ENCODE assay signal across 8 cellular contexts in genomic region chr2:65055427-65056214, GRCh38.
DNase-seq lines count a peak whose midpoint lies in the region; ATAC-seq and TF ChIP-seq lines count a peak whose summit lies in the region.

No MANE protein-coding gene starts in this region.

- H3K4me2 ChIP-seq in OCI-LY3 (ENCODE audit: low read length) = peak overlapping the region; percentile 96

- in situ Hi-C loops in astrocyte of the spinal cord (cut with HindIII; ENCODE audit: low sequenced_read_pairs) = no loop called here

- H3K4me3 ChIP-seq in OCI-LY3 (ENCODE audit: low read length) = peak overlapping the region; percentile 89
- H3K4me3 ChIP-seq in astrocyte of the spinal cord (ENCODE audit: low read depth, low read length) = peak overlapping the region; percentile 74

- H2AFZ ChIP-seq in OCI-LY3 (ENCODE audit: low read depth, low read length) = peak overlapping the region; percentile 64; the same call in 1 of the 2 replicates

- peaks cover 15% of the 10 kb centered on the region; the same call in 1 of the 2 replicates for H4K20me1 ChIP-seq in OCI-LY3 (ENCODE audit: insufficient read depth, low read length)

- no peaks in the 10 kb centered on the region for H3K9me3 ChIP-seq in OCI-LY3 (ENCODE audit: insufficient read depth, low read length)

- TF ChIP-seq CTCF in C4-2B (conservative IDR thresholded peaks at IDR 0.05) = no peak
- no peak for TF ChIP-seq CTCF in OCI-LY3 (IDR thresholded peaks at IDR 0.05; ENCODE audit: low read depth, low read length)
- TF ChIP-seq CTCF in astrocyte of the spinal cord (IDR thresholded peaks at IDR 0.05; ENCODE audit: low read depth, low read length) = no peak

- peaks cover 7% of the 10 kb centered on the region for H3K36me3 ChIP-seq in OCI-LY3 (replicated peaks; ENCODE audit: low read depth, low read length)

- peaks cover 43% of the 10 kb centered on the region for H3K4me1 ChIP-seq in OCI-LY3 (ENCODE audit: low read length)

- no peaks in the 10 kb centered on the region for H3K27me3 ChIP-seq in OCI-LY3 (ENCODE audit: low read depth, low read length)

- DNase-seq in astrocyte of the spinal cord (ENCODE audit: low read depth, low spot score) (no peak), kidney glomerular epithelial cell (lab: John Stamatoyannopoulos, UW) (peak; percentile 71), AG08396 (ENCODE audit: low spot score) (no peak)
- DNase-seq in stimulated activated CD8-positive, alpha-beta memory T cell treated with anti-CD3 and anti-CD28 coated beads, Interleukin-15, amount 100 ng/mL, for 1 hour (ENCODE audit: low read depth) = peak; percentile 28

- H3K27ac ChIP-seq in C4-2B (peak overlapping the region; percentile 71), OCI-LY3 (ENCODE audit: low read length) (peak overlapping the region; percentile 5; the same call in 1 of the 2 replicates)

- peak; percentile 39 for ATAC-seq in GM19023 (IDR thresholded peaks at IDR 0.05; ENCODE audit: unreplicated experiment)
- peak; percentile 15 for ATAC-seq in HG03108 (IDR thresholded peaks at IDR 0.05; ENCODE audit: unreplicated experiment)

- H3K79me2 ChIP-seq in OCI-LY3 (ENCODE audit: low read length) = peaks cover 20% of the 10 kb centered on the region

- H3K9ac ChIP-seq in OCI-LY3 (ENCODE audit: low read length) = peak overlapping the region; percentile 51

Comparison
In these comparisons a context has a peak if more than half of its experiments do, and no peak if none do; other contexts are left out.
1. DNase-seq: peak in kidney glomerular epithelial cell (single experiment) and stimulated activated CD8-positive, alpha-beta memory T cell treated with anti-CD3 and anti-CD28 coated beads, Interleukin-15, amount 100 ng/mL, for 1 hour (single experiment); none in astrocyte of the spinal cord (single experiment) and AG08396 (single experiment).